ENCODE assay signal across 1 cellular context in genomic region chr12:8680533-8680932, GRCh38.
TF ChIP-seq lines count a peak whose summit lies in the region.

No MANE protein-coding gene starts in this region.

TF ChIP-seq in endothelial cell of umbilical vein, 7 proteins besides CTCF, POLR2A, EP300 and RAD21:
- TF ChIP-seq GATA2 (IDR thresholded peaks at IDR 0.05; ENCODE audit: insufficient read depth, insufficient read length, low read depth, low read length) (no peak), MYC (IDR thresholded peaks at IDR 0.05; ENCODE audit: low read depth, low read length) (no peak), POLR2AphosphoS5 (IDR thresholded peaks at IDR 0.05; ENCODE audit: insufficient read depth, low read depth, low read length) (no peak), EZH2 (IDR thresholded peaks at IDR 0.05; ENCODE audit: borderline replicate concordance, low read depth, low read length, severe bottlenecking) (no peak), JUN (IDR thresholded peaks at IDR 0.05; ENCODE audit: borderline replicate concordance, insufficient read depth, insufficient read length, low read depth) (no peak), FOS (IDR thresholded peaks at IDR 0.05; ENCODE audit: borderline replicate concordance, insufficient read depth, low read length) (no peak)
- TF ChIP-seq, protein P1, sequence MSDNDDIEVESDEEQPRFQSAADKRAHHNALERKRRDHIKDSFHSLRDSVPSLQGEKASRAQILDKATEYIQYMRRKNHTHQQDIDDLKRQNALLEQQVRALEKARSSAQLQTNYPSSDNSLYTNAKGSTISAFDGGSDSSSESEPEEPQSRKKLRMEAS (IDR thresholded peaks at IDR 0.05; ENCODE audit: insufficient read depth, insufficient read length), result no peak
